In genomic region chr12:64186789-64187188, GRCh38 we compare ENCODE assay signal across 10 cellular contexts. TPM values are rescaled to one million over a fixed set of nuclear protein-coding genes. Genes with fewer than 3 reads are reported as not detected.
DNase-seq lines count a peak whose midpoint lies in the region; ATAC-seq and TF ChIP-seq lines count a peak whose summit lies in the region.
"Had no signal": no experiment of that assay in that cellular context is flagged by ENCODE, and none has a peak within 500 bp of the region (broad histone marks: within the 10 kb centered on the region; RNA-seq: fewer than 3 reads in every experiment).

No MANE protein-coding gene starts in this region.

- H3K4me1 Mint-ChIP-seq in neural progenitor cell, result peaks cover 4% of the 10 kb centered on the region

- TF ChIP-seq CTCF in foreskin keratinocyte (conservative IDR thresholded peaks at IDR 0.05) (no peak), neural progenitor cell (IDR thresholded peaks at IDR 0.05) (no peak), suprapubic skin (IDR thresholded peaks at IDR 0.05) (no peak)

- TF ChIP-seq EP300 in suprapubic skin (IDR thresholded peaks at IDR 0.05), result no peak

- TF ChIP-seq POLR2A in suprapubic skin (IDR thresholded peaks at IDR 0.05), result no peak

- H3K36me3 ChIP-seq in GM23248 (ENCODE audit: low read depth) (no peaks in the 10 kb centered on the region), neural progenitor cell (no peaks in the 10 kb centered on the region), suprapubic skin (no peaks in the 10 kb centered on the region)

- no peaks in the 10 kb centered on the region for H3K9me3 ChIP-seq in GM23248 (ENCODE audit: low read depth)
- H3K9me3 ChIP-seq in neural progenitor cell (ENCODE audit: low read depth), result no peaks in the 10 kb centered on the region
- no peaks in the 10 kb centered on the region for H3K9me3 ChIP-seq in suprapubic skin

- H3K4me3 Mint-ChIP-seq in neural progenitor cell, result no peak overlapping the region
- H3K4me3 Mint-ChIP-seq: natural killer cell treated with Interleukin-12 subunit alpha and Interleukin-12 subunit beta and Interleukin-15 and Interleukin-18, amount 100 ng/mL, for 72 hours had no signal

- intact Hi-C loops in left ventricle myocardium superior (cut with micrococcal nuclease), result no loop called here

- H2AFZ ChIP-seq in GM23248 (no peak overlapping the region), neural progenitor cell (replicated peaks) (no peak overlapping the region)

- H3K27ac ChIP-seq in GM23248, result peak overlapping the region; percentile 64
- no peak overlapping the region for H3K27ac ChIP-seq in foreskin keratinocyte
- no peak overlapping the region for H3K27ac ChIP-seq in neural progenitor cell
- H3K27ac ChIP-seq in suprapubic skin, result no peak overlapping the region

- no peaks in the 10 kb centered on the region for H3K36me3 Mint-ChIP-seq in neural progenitor cell
- H3K36me3 Mint-ChIP-seq: natural killer cell treated with Interleukin-12 subunit alpha and Interleukin-12 subunit beta and Interleukin-15 and Interleukin-18, amount 100 ng/mL, for 72 hours had no signal

- peak overlapping the region; percentile 10 for H3K4me3 ChIP-seq in GM23248
- H3K4me3 ChIP-seq in neural progenitor cell, result no peak overlapping the region
- no peak overlapping the region for H3K4me3 ChIP-seq in suprapubic skin

- H3K4me2 ChIP-seq in GM23248 (ENCODE audit: unreplicated experiment), result peak overlapping the region; percentile 45
- no peak overlapping the region for H3K4me2 ChIP-seq in neural progenitor cell

- H3F3A ChIP-seq in GM23248 (ENCODE audit: insufficient read depth), result peaks cover 30% of the 10 kb centered on the region
- no peaks in the 10 kb centered on the region for H3F3A ChIP-seq in neural progenitor cell (ENCODE audit: low read depth)

- no peak overlapping the region for H3K27ac Mint-ChIP-seq in neural progenitor cell
- H3K27ac Mint-ChIP-seq: IgD-negative memory B cell; natural killer cell treated with Interleukin-12 subunit alpha and Interleukin-12 subunit beta and Interleukin-15 and Interleukin-18, amount 100 ng/mL, for 72 hours had no signal

- DNase-seq in GM23248 (peak; percentile 64), foreskin keratinocyte (peak in 1 of 2 donors; percentile 56), neural progenitor cell (ENCODE audit: low spot score) (no peak), NCI-H345 treated with DMSO at 0.1 percent for 48 hours (lab: John Stamatoyannopoulos, UW; ENCODE audit: unreplicated experiment) (no peak), suprapubic skin (ENCODE audit: low spot score in 2 of 2) (no peak), left ventricle myocardium superior (no peak)

- no peaks in the 10 kb centered on the region for H3K9me3 Mint-ChIP-seq in neural progenitor cell
- H3K9me3 Mint-ChIP-seq: natural killer cell treated with Interleukin-12 subunit alpha and Interleukin-12 subunit beta and Interleukin-15 and Interleukin-18, amount 100 ng/mL, for 72 hours had no signal

- H3K27me3 ChIP-seq in GM23248 (replicated peaks; ENCODE audit: insufficient read depth) (no peaks in the 10 kb centered on the region), foreskin keratinocyte (no peaks in the 10 kb centered on the region), neural progenitor cell (no peaks in the 10 kb centered on the region), suprapubic skin (no peaks in the 10 kb centered on the region)

- 10 to 15% methylated on average over 2 of the region's 2 CpGs for WGBS in GM23248 (ENCODE audit: low coverage in 1 of 2, low lambda C conversion rate in 2 of 2, missing lambda C conversion rate in 2 of 2), 2 experiments
- WGBS in suprapubic skin, result 41% methylated on average over 2 of the region's 2 CpGs

- H3K9ac ChIP-seq in GM23248 (no peak overlapping the region), neural progenitor cell (no peak overlapping the region)

- H3K4me1 ChIP-seq in GM23248 (ENCODE audit: insufficient read depth) (peaks cover 36% of the 10 kb centered on the region), foreskin keratinocyte (peaks cover 30% of the 10 kb centered on the region), neural progenitor cell (no peaks in the 10 kb centered on the region), suprapubic skin (peaks cover 12% of the 10 kb centered on the region)

- ATAC-seq in GM18858 (IDR thresholded peaks at IDR 0.05; ENCODE audit: unreplicated experiment) (peak; percentile 91), HG03520 (IDR thresholded peaks at IDR 0.05; ENCODE audit: unreplicated experiment) (peak; percentile 99), foreskin keratinocyte (peak; percentile 90), left ventricle myocardium superior (no peak)

- H4K20me1 ChIP-seq in GM23248 (ENCODE audit: insufficient read depth) (no peaks in the 10 kb centered on the region), neural progenitor cell (ENCODE audit: low read depth) (no peaks in the 10 kb centered on the region)

- H3K27me3 Mint-ChIP-seq in neural progenitor cell (ENCODE audit: insufficient read depth, low read depth), result peaks cover 3% of the 10 kb centered on the region
- H3K27me3 Mint-ChIP-seq: IgD-negative memory B cell; natural killer cell treated with Interleukin-12 subunit alpha and Interleukin-12 subunit beta and Interleukin-15 and Interleukin-18, amount 100 ng/mL, for 72 hours had no signal

- in situ Hi-C loops in GM23248 (cut with MboI), result no loop called here

- no peaks in the 10 kb centered on the region for H3K9me2 ChIP-seq in GM23248 (ENCODE audit: insufficient read depth)

- H3K79me2 ChIP-seq in GM23248 (ENCODE audit: insufficient read depth), result no peaks in the 10 kb centered on the region
- no peaks in the 10 kb centered on the region for H3K79me2 ChIP-seq in neural progenitor cell (ENCODE audit: low read depth)

RNA-seq across cellular contexts. Expression of gene KICS2, which starts 35.3 kb away (rescaled TPM):
- 2.9 and 5.1 TPM in 2 replicates for total RNA-seq in GM23248 (2014; rRNA removed; shearing (Covaris generic))
- polyA plus RNA-seq in GM23248 (2016; fragmentation: Nextera tagmentation; extraction: Ambion mirVana) (3.5 and 4.1 TPM in 2 replicates), foreskin keratinocyte (2.7 and 4.0 TPM in 2 replicates)
- total RNA-seq in foreskin keratinocyte (5.5 and 7.7 TPM in 2 replicates), neural progenitor cell (ENCODE audit: low replicate concordance) (3.9 and 5.8 TPM in 2 replicates), suprapubic skin (10 to 100 TPM; 14.6 to 43.0 (median 16.7) TPM), left ventricle myocardium superior (2.7 TPM)
